Comparison of ENCODE assay signal across 10 cellular contexts in genomic region chr6:129695373-129696027, GRCh38. TPM values are rescaled to one million over a fixed set of nuclear protein-coding genes. Genes with fewer than 3 reads are reported as not detected.
DNase-seq lines count a peak whose midpoint lies in the region; ATAC-seq, FAIRE-seq and TF ChIP-seq lines count a peak whose summit lies in the region.
"Had no signal": no experiment of that assay in that cellular context is flagged by ENCODE, and none has a peak within 500 bp of the region (broad histone marks: within the 10 kb centered on the region; RNA-seq: fewer than 3 reads in every experiment).

No MANE protein-coding gene starts in this region.

- no peaks in the 10 kb centered on the region for H3K27me3 Mint-ChIP-seq in immature natural killer cell (ENCODE audit: low read depth in 3 of 3)

- TF ChIP-seq CTCF in bronchial epithelial cell (IDR thresholded peaks at IDR 0.05; ENCODE audit: insufficient read depth, low read length, severe bottlenecking), result no peak

- H3K36me3 ChIP-seq in bronchial epithelial cell (ENCODE audit: control insufficient read depth, insufficient read depth, low read length), result no peaks in the 10 kb centered on the region
- H3K36me3 ChIP-seq: stomach had no signal

- H3K36me3 Mint-ChIP-seq in immature natural killer cell, result peaks cover 0 to 3% (median 0%) of the 10 kb centered on the region in 3 donors

- ATAC-seq in GM21367 (IDR thresholded peaks at IDR 0.05; ENCODE audit: unreplicated experiment) (peak; percentile 57), HG03558 (IDR thresholded peaks at IDR 0.05; ENCODE audit: extremely low read depth, unreplicated experiment) (peak; percentile 48)

- H3K4me3 ChIP-seq in bronchial epithelial cell (ENCODE audit: low read depth, low read length), result no peak overlapping the region
- H3K4me3 ChIP-seq: stomach had no signal

- DNase-seq in CD1c-positive myeloid dendritic cell (ENCODE audit: extremely low spot score) (peak; percentile 63), bronchial epithelial cell (ENCODE audit: low read depth) (peak; percentile 38), GOT3 (lab: John Stamatoyannopoulos, UW) (no peak), germinal center (ENCODE audit: low spot score) (no peak), GDM1 (lab: John Stamatoyannopoulos, UW) (no peak), immature natural killer cell (no peak)
- DNase-seq: stomach had no signal

- no peaks in the 10 kb centered on the region for H3K9me3 Mint-ChIP-seq in immature natural killer cell

- peak overlapping the region in 2 of 5 donors; percentile 11 to 34 for H3K4me3 Mint-ChIP-seq in immature natural killer cell

- H3K4me1 Mint-ChIP-seq in immature natural killer cell, result peaks cover 33 to 44% of the 10 kb centered on the region in 2 donors

- FAIRE-seq in bronchial epithelial cell (lab: Jason Lieb, UNC), result no peak
- FAIRE-seq: D721Med had no signal

- peak overlapping the region in 3 of 6 donors; percentile 6 to 76 (median 41) for H3K27ac Mint-ChIP-seq in immature natural killer cell

- H3K27me3 ChIP-seq in bronchial epithelial cell (ENCODE audit: control insufficient read depth, insufficient read depth, low read length), result no peaks in the 10 kb centered on the region
- H3K27me3 ChIP-seq: stomach had no signal

RNA-seq across cellular contexts. Expression of gene ARHGAP18, which starts 14.5 kb away (rescaled TPM):
- 3.1 and 4.5 TPM in 2 replicates for total RNA-seq in bronchial epithelial cell
- polyA plus RNA-seq in immature natural killer cell, result 1 to 10 TPM; 4.2 to 9.9 (median 6.7) TPM

Comparison
In these comparisons a context has a peak if more than half of its experiments do, and no peak if none do; other contexts are left out.
1. DNase-seq: peak in CD1c-positive myeloid dendritic cell (single experiment) and bronchial epithelial cell (single experiment); none in GOT3 (single experiment), germinal center (single experiment), GDM1 (single experiment) and immature natural killer cell (0 of 3).